ENCODE assay signal across 26 cellular contexts in genomic region chr1:115682792-115683191, GRCh38.
"Had no signal": no experiment of that assay in that cellular context is flagged by ENCODE, and none has a peak within 500 bp of the region (broad histone marks: within the 10 kb centered on the region; RNA-seq: fewer than 3 reads in every experiment).

No MANE protein-coding gene starts in this region.

- H3K9ac ChIP-seq: neural progenitor cell, parathyroid adenoma had no signal

- H3K9me3 ChIP-seq: left ventricle myocardium inferior, neutrophil, right atrium auricular region, right lobe of liver, tibial nerve, uterus had no signal

- ATAC-seq: natural killer cell; right lobe of liver; stimulated activated naive B cell treated with anti-CD40 and anti-IgM and Interleukin-4, amounts not matched to agents 10 μg/mL and 1 μg/mL and 100 μg/mL, for 72 hours had no signal

- H3K27ac ChIP-seq: hepatocyte, left ventricle myocardium inferior, neural progenitor cell, neutrophil, parathyroid adenoma, right atrium auricular region, right lobe of liver, tibial nerve, uterus had no signal

- DNase-seq: islet precursor cell; left ventricle myocardium inferior; mesendoderm; naive B cell; natural killer cell; nephron progenitor cell; occipital lobe; right lobe of liver; stimulated activated CD4-positive, alpha-beta T cell treated with anti-CD3 and anti-CD28 coated beads, Interleukin-1b, Interleukin-23, amount 100 ng/mL, for 48 hours; stimulated activated CD4-positive, alpha-beta T cell treated with anti-CD3 and anti-CD28 coated beads, Interleukin-2, amount 100 ng/mL, for 48 hours; stimulated activated CD4-positive, alpha-beta T cell treated with anti-CD3 and anti-CD28 coated beads, Interleukin-4, amount 100 ng/mL, for 4 hours; stimulated activated CD8-positive, alpha-beta memory T cell treated with anti-CD3 and anti-CD28 coated beads, Interleukin-4, amount 100 ng/mL, for 48 hours; stimulated activated naive B cell treated with anti-CD40 and anti-IgM and Interleukin-4, amounts not matched to agents 10 μg/mL and 1 μg/mL and 100 μg/mL, for 72 hours; substantia nigra; uterus had no signal

- H3K9me3 Mint-ChIP-seq: mesothelial cell of epicardium; naive B cell; natural killer cell; nephron progenitor cell; stimulated activated naive B cell treated with anti-CD40 and anti-IgM and Interleukin-4, amounts not matched to agents 10 μg/mL and 1 μg/mL and 100 μg/mL, for 72 hours; stimulated activated naive CD8-positive, alpha-beta T cell treated with anti-CD3 and anti-CD28 coated beads, Interleukin-15, Interleukin-2, amounts not matched to agents 100 ng/mL and 50 ng/mL, for 24 hours; type B pancreatic cell had no signal

- H3K4me3 ChIP-seq: hepatocyte, left ventricle myocardium inferior, lung, neural progenitor cell, right atrium auricular region, right lobe of liver, smooth muscle cell, tibial nerve, uterus had no signal

- H3K27me3 ChIP-seq: hepatocyte, neural progenitor cell, neutrophil, right atrium auricular region, right lobe of liver, tibial nerve, uterus had no signal

- H3K36me3 Mint-ChIP-seq: naive B cell; natural killer cell; stimulated activated naive B cell treated with anti-CD40 and anti-IgM and Interleukin-4, amounts not matched to agents 10 μg/mL and 1 μg/mL and 100 μg/mL, for 72 hours had no signal

- H3K27me3 Mint-ChIP-seq: naive B cell; stimulated activated naive B cell treated with anti-CD40 and anti-IgM and Interleukin-4, amounts not matched to agents 10 μg/mL and 1 μg/mL and 100 μg/mL, for 72 hours; stimulated activated naive CD8-positive, alpha-beta T cell treated with anti-CD3 and anti-CD28 coated beads, Interleukin-15, Interleukin-2, amounts not matched to agents 100 ng/mL and 50 ng/mL, for 24 hours; type B pancreatic cell had no signal

- H3K27ac Mint-ChIP-seq: mesothelial cell of epicardium; naive B cell; nephron progenitor cell; neural progenitor cell; stimulated activated naive B cell treated with anti-CD40 and anti-IgM and Interleukin-4, amounts not matched to agents 10 μg/mL and 1 μg/mL and 100 μg/mL, for 72 hours; stimulated activated naive CD8-positive, alpha-beta T cell treated with anti-CD3 and anti-CD28 coated beads, Interleukin-15, Interleukin-2, amounts not matched to agents 100 ng/mL and 50 ng/mL, for 24 hours; type B pancreatic cell had no signal

- H3K4me3 Mint-ChIP-seq: mesothelial cell of epicardium; naive B cell; natural killer cell; nephron progenitor cell; neural progenitor cell; stimulated activated naive B cell treated with anti-CD40 and anti-IgM and Interleukin-4, amounts not matched to agents 10 μg/mL and 1 μg/mL and 100 μg/mL, for 72 hours; stimulated activated naive CD8-positive, alpha-beta T cell treated with anti-CD3 and anti-CD28 coated beads, Interleukin-15, Interleukin-2, amounts not matched to agents 100 ng/mL and 50 ng/mL, for 24 hours; type B pancreatic cell had no signal

- H3K36me3 ChIP-seq: neural progenitor cell, neutrophil, uterus had no signal

- H3K4me1 ChIP-seq: parathyroid adenoma, right lobe of liver had no signal

- H3K4me1 Mint-ChIP-seq: naive B cell; stimulated activated naive B cell treated with anti-CD40 and anti-IgM and Interleukin-4, amounts not matched to agents 10 μg/mL and 1 μg/mL and 100 μg/mL, for 72 hours had no signal
